Comparison of ENCODE assay signal across 1 cellular context in genomic region chr20:47635256-47635655, GRCh38.
TF ChIP-seq lines count a peak whose summit lies in the region.

No MANE protein-coding gene starts in this region.

TF ChIP-seq in HepG2, 621 proteins besides CTCF, POLR2A, EP300 and RAD21 (continued from another document):
- no peak for TF ChIP-seq STAT6 (CRISPR knock-in tag; IDR thresholded peaks at IDR 0.05; ENCODE audit: borderline replicate concordance)
